In the genomic region with DNA sequence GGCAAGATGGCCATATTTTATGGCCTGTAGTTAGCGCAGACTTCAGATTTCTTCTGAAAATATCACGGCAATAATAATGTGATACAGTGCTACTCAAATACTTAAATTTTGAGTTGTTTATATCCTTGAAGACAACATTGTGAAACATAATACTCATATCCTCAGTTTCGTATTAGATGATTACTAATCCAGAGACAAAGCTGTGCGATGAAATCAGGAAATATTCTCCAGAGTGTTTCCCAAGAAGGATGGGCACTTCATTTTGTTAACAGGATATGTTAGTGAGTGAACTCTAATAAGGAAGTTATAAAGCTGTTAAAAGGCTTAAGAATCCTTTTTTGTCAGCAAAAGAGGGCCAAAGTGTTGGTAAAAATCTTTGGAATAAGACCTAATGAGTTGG, we compare ENCODE assay signal across 10 cellular contexts. TPM values are rescaled to one million over a fixed set of nuclear protein-coding genes. Genes with fewer than 3 reads are reported as not detected.
DNase-seq lines count a peak whose midpoint lies in the region; ATAC-seq lines count a peak whose summit lies in the region.
"Had no signal": no experiment of that assay in that cellular context is flagged by ENCODE, and none has a peak within 500 bp of the region (broad histone marks: within the 10 kb centered on the region; RNA-seq: fewer than 3 reads in every experiment).

No MANE protein-coding gene starts in this region.

- no peak overlapping the region for H3K4me3 ChIP-seq in skin epidermis

- ATAC-seq in GM21825 (IDR thresholded peaks at IDR 0.05; ENCODE audit: unreplicated experiment), result no peak

- DNase-seq in ELR (ENCODE audit: low read depth) (peak; percentile 68), fibroblast of peridontal ligament (ENCODE audit: extremely low read depth) (peak; percentile 31), NCI-H1105 (lab: John Stamatoyannopoulos, UW) (no peak), DMS 273 treated with DMSO at 0.1 percent for 48 hours (lab: John Stamatoyannopoulos, UW) (no peak), NCI-H1436 (lab: John Stamatoyannopoulos, UW) (no peak)
- DNase-seq in activated CD4-positive, alpha-beta memory T cell treated with anti-CD3 and anti-CD28 coated beads for 36 hours, result no peak
- DNase-seq: activated CD4-positive, alpha-beta T cell treated with anti-CD3 and anti-CD28 coated beads for 48 hours had no signal

- no peaks in the 10 kb centered on the region for H3K36me3 Mint-ChIP-seq in activated CD4-positive, alpha-beta memory T cell treated with anti-CD3 and anti-CD28 coated beads for 36 hours

- CTCF ChIA-PET in activated CD4-positive, alpha-beta memory T cell treated with anti-CD3 and anti-CD28 coated beads for 36 hours (lab: Charles Lee), result interaction anchor here (0.6 to 8.8 kb wide), 6 partner anchors 10 to 38 kb away, joined by 3 to 92 read pairs (median 4); no protein-coding TSS in a partner anchor

- H3K4me1 Mint-ChIP-seq in activated CD4-positive, alpha-beta memory T cell treated with anti-CD3 and anti-CD28 coated beads for 36 hours (ENCODE audit: low read depth), result peaks cover 54% of the 10 kb centered on the region

- no peaks in the 10 kb centered on the region for H3K27me3 Mint-ChIP-seq in activated CD4-positive, alpha-beta memory T cell treated with anti-CD3 and anti-CD28 coated beads for 36 hours

- H3K4me3 Mint-ChIP-seq in activated CD4-positive, alpha-beta memory T cell treated with anti-CD3 and anti-CD28 coated beads for 36 hours, result peak overlapping the region; percentile 25
- H3K4me3 Mint-ChIP-seq: neural crest cell had no signal

- intact Hi-C loops in activated CD4-positive, alpha-beta memory T cell treated with anti-CD3 and anti-CD28 coated beads for 36 hours (cut with micrococcal nuclease), result no loop called here

- POLR2A ChIA-PET in activated CD4-positive, alpha-beta memory T cell treated with anti-CD3 and anti-CD28 coated beads for 36 hours (lab: Charles Lee), result interaction anchor here (0.5 to 0.9 kb wide), 2 partner anchors 10 to 313 kb away, joined by 3 read pairs; no protein-coding TSS in a partner anchor

- H3K27ac Mint-ChIP-seq in activated CD4-positive, alpha-beta memory T cell treated with anti-CD3 and anti-CD28 coated beads for 36 hours, result peak overlapping the region; percentile 68

- H3K27ac ChIP-seq in skin epidermis, result peak overlapping the region in 17 of 21 experiments; percentile 38 to 78 (median 64)

- H3K9me3 Mint-ChIP-seq in activated CD4-positive, alpha-beta memory T cell treated with anti-CD3 and anti-CD28 coated beads for 36 hours, result peaks cover 2% of the 10 kb centered on the region
- H3K9me3 Mint-ChIP-seq: neural crest cell had no signal

RNA-seq across cellular contexts. Expression of a gene that starts 4.0 kb away (rescaled TPM):
- 10 to 100 TPM; 18.8 to 19.1 TPM for total RNA-seq in activated CD4-positive, alpha-beta memory T cell treated with anti-CD3 and anti-CD28 coated beads for 36 hours

RNA-seq across cellular contexts. Expression of a gene that starts 49.9 kb away (rescaled TPM):
- 10 to 100 TPM; 19.8 to 20.0 TPM for total RNA-seq in activated CD4-positive, alpha-beta memory T cell treated with anti-CD3 and anti-CD28 coated beads for 36 hours

Comparison
In these comparisons a context has a peak if more than half of its experiments do, and no peak if none do; other contexts are left out.
1. DNase-seq: peak in ELR (single experiment) and fibroblast of peridontal ligament (single experiment); none in activated CD4-positive, alpha-beta memory T cell treated with anti-CD3 and anti-CD28 coated beads for 36 hours (single experiment), NCI-H1105 (single experiment), DMS 273 treated with DMSO at 0.1 percent for 48 hours (single experiment) and NCI-H1436 (single experiment).